In genomic region chr9:71783120-71783523, GRCh38 we compare ENCODE assay signal across 8 cellular contexts. TPM values are rescaled to one million over a fixed set of nuclear protein-coding genes. Genes with fewer than 3 reads are reported as not detected.
A peak's percentile ranks its signal among the peaks of the same experiment; 100 is the strongest.
DNase-seq lines count a peak whose midpoint lies in the region; ATAC-seq lines count a peak whose summit lies in the region.

No MANE protein-coding gene starts in this region.

- H3K27ac Mint-ChIP-seq in immature natural killer cell = peak overlapping the region; percentile 99 to 100 (median 100)

- H3K4me3 Mint-ChIP-seq in immature natural killer cell = peak overlapping the region; percentile 39 to 86 (median 73)

- H3K36me3 Mint-ChIP-seq in immature natural killer cell = peaks cover 3 to 6% (median 5%) of the 10 kb centered on the region in 3 donors

- DNase-seq in EH (ENCODE audit: low read depth) (peak; percentile 69), immature natural killer cell (peak; percentile 91 to 93 (median 93)), HCEC 1CT (no peak), NCI-H1092 (lab: John Stamatoyannopoulos, UW) (no peak)
- peak; percentile 56 for DNase-seq in Jurkat, Clone E6-1 (ENCODE audit: low read depth, low spot score)
- peak; percentile 78 for DNase-seq in activated CD8-positive, alpha-beta memory T cell treated with anti-CD3 and anti-CD28 coated beads, Interleukin-2, amount 50 U/mL, for 1 hour (ENCODE audit: extremely low read depth)
- DNase-seq in stimulated activated CD8-positive, alpha-beta memory T cell treated with anti-CD3 and anti-CD28 coated beads, Interleukin-4, amount 100 ng/mL, for 48 hours = peak; percentile 85

- no peaks in the 10 kb centered on the region for H3K9me3 Mint-ChIP-seq in immature natural killer cell

- H3K27me3 Mint-ChIP-seq in immature natural killer cell (ENCODE audit: low read depth in 3 of 3) = peaks cover 2 to 13% (median 12%) of the 10 kb centered on the region in 3 donors

- H3K4me3 ChIP-seq in Jurkat, Clone E6-1 (ENCODE audit: low read length) = peak overlapping the region; percentile 25

- ATAC-seq in GM21515 (IDR thresholded peaks at IDR 0.05; ENCODE audit: unreplicated experiment) = peak; percentile 87

- H3K4me1 Mint-ChIP-seq in immature natural killer cell = peaks cover 69 to 70% of the 10 kb centered on the region in 2 donors

RNA-seq across cellular contexts. Expression of gene CEMIP2, which starts 14.8 kb away (rescaled TPM):
- 5.5 TPM for polyA plus RNA-seq in Jurkat, Clone E6-1 (2012; ENCODE audit: insufficient read depth, insufficient read length)
- 10 to 100 TPM; 16.9 to 32.7 (median 21.8) TPM for polyA plus RNA-seq in immature natural killer cell

Comparison
In these comparisons a context has a peak if more than half of its experiments do, and no peak if none do; other contexts are left out.
1. DNase-seq: peak in EH (single experiment), Jurkat, Clone E6-1 (single experiment), activated CD8-positive, alpha-beta memory T cell treated with anti-CD3 and anti-CD28 coated beads, Interleukin-2, amount 50 U/mL, for 1 hour (single experiment), immature natural killer cell (3 of 3) and stimulated activated CD8-positive, alpha-beta memory T cell treated with anti-CD3 and anti-CD28 coated beads, Interleukin-4, amount 100 ng/mL, for 48 hours (single experiment); none in HCEC 1CT (single experiment) and NCI-H1092 (single experiment).